10 cellular contexts compared by ENCODE assay signal in the genomic region with DNA sequence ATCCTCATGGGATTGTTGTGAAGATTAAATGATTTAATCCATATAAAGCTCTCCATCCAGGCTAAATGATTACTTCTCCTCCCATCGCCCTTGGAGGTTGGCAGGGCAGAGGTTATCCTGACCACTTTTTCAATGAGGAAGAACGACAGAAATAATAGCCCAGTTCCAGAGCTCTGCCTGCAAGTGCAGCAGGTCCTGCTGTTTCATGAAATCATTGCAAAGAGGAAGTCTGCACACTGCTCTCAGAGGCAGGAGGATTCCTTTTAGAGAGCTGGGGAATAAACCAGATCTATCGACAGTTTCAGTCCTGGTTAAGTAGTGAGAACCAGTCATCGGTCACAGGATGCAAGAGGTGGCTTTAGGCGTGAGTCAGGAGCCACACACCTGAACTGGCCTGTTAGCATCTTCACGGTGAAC. TPM values are rescaled to one million over a fixed set of nuclear protein-coding genes. Genes with fewer than 3 reads are reported as not detected.
DNase-seq lines count a peak whose midpoint lies in the region; ATAC-seq and TF ChIP-seq lines count a peak whose summit lies in the region.
"Had no signal": no experiment of that assay in that cellular context is flagged by ENCODE, and none has a peak within 500 bp of the region (broad histone marks: within the 10 kb centered on the region; RNA-seq: fewer than 3 reads in every experiment).

No MANE protein-coding gene starts in this region.

- H3K4me1 ChIP-seq in BE2C (no peaks in the 10 kb centered on the region), SK-N-SH (ENCODE audit: control insufficient read depth in 1 of 2, insufficient read depth in 2 of 2, low read depth in 1 of 2, low read length in 1 of 2) (peaks cover 0 to under 1% of the 10 kb centered on the region in 2 experiments; a peak in 1 of 4 replicates)

- TF ChIP-seq CTCF in GM10248 (IDR thresholded peaks at IDR 0.05; ENCODE audit: control extremely low read depth, extremely low read depth, low read depth, missing control alignments) (no peak), BE2C (IDR thresholded peaks at IDR 0.05; ENCODE audit: low read depth, low read length) (no peak), SK-N-SH (IDR thresholded peaks at IDR 0.05) (no peak)

- TF ChIP-seq EP300 in SK-N-SH (IDR thresholded peaks at IDR 0.05; ENCODE audit: borderline replicate concordance in 1 of 2, low read depth in 1 of 2, low read length in 1 of 2) = no peak

- DNase-seq in GM10248 (ENCODE audit: extremely low spot score) = peak; percentile 45
- DNase-seq in Kasumi-1 (lab: John Stamatoyannopoulos, UW) = peak; percentile 85
- no peak for DNase-seq in NCI-H69 (lab: John Stamatoyannopoulos, UW)
- no peak for DNase-seq in BE2C
- DNase-seq in iPS-NIHi7 (ENCODE audit: extremely low spot score) = no peak
- DNase-seq in SK-N-SH = no peak
- DNase-seq: activated CD8-positive, alpha-beta T cell treated with anti-CD3 and anti-CD28 coated beads for 36 hours had no signal

- H3F3A ChIP-seq in SK-N-SH (replicated peaks; ENCODE audit: insufficient read depth) = peaks cover 3% of the 10 kb centered on the region

- TF ChIP-seq RAD21 in SK-N-SH (IDR thresholded peaks at IDR 0.05; ENCODE audit: low read length) = no peak

- H2AFZ ChIP-seq in SK-N-SH (ENCODE audit: low read depth) = no peak overlapping the region

- H4K20me1 ChIP-seq in SK-N-SH (ENCODE audit: insufficient read depth) = no peaks in the 10 kb centered on the region

- no peaks in the 10 kb centered on the region for H3K9me2 ChIP-seq in SK-N-SH

- H3K4me3 ChIP-seq in BE2C (ENCODE audit: low read depth, low read length) (no peak overlapping the region), SK-N-SH (ENCODE audit: low read depth in 2 of 2, low read length in 1 of 2) (no peak overlapping the region)
- H3K4me3 ChIP-seq: suprapubic skin had no signal

- H3K27me3 ChIP-seq in layer of hippocampus (ENCODE audit: control insufficient read depth, insufficient read depth, low read length) = no peaks in the 10 kb centered on the region
- no peaks in the 10 kb centered on the region for H3K27me3 ChIP-seq in BE2C
- H3K27me3 ChIP-seq in SK-N-SH (ENCODE audit: insufficient read depth) = no peaks in the 10 kb centered on the region; the same call in 1 of the 2 replicates
- H3K27me3 ChIP-seq: suprapubic skin had no signal

- ATAC-seq in GM21515 (IDR thresholded peaks at IDR 0.05; ENCODE audit: unreplicated experiment) = peak; percentile 47
- ATAC-seq: activated CD8-positive, alpha-beta T cell treated with anti-CD3 and anti-CD28 coated beads for 36 hours had no signal

- CTCF ChIA-PET in GM10248 (lab: Yijun Ruan, JAX) (interaction anchor here (1.2 to 6.3 kb wide), 9 partner anchors 10 to 325 kb away, joined by 3 to 44 read pairs (median 5); a partner anchor contains a TSS), SK-N-SH (lab: Yijun Ruan, JAX) (interaction anchor here (1.0 to 6.0 kb wide), 5 partner anchors 13 to 445 kb away, joined by 3 to 47 read pairs (median 3); no protein-coding TSS in a partner anchor)

- 65% methylated on average over 6 of the region's 6 CpGs for WGBS in SK-N-SH (ENCODE audit: low lambda C conversion rate)

- H3K9me3 ChIP-seq in BE2C (no peaks in the 10 kb centered on the region), SK-N-SH (no peaks in the 10 kb centered on the region)
- H3K9me3 ChIP-seq: suprapubic skin had no signal

- POLR2A ChIA-PET in GM10248 (lab: Yijun Ruan, JAX) = no interaction called here
- POLR2A ChIA-PET in SK-N-SH (lab: Yijun Ruan, JAX) = interaction anchor here (0.8 kb wide), 1 partner anchor 14 kb away, joined by 4 read pairs; no protein-coding TSS in a partner anchor

- H3K27ac ChIP-seq in layer of hippocampus (ENCODE audit: low read depth, low read length) (peak overlapping the region; percentile 32), SK-N-SH (ENCODE audit: low read depth in 2 of 2, low read length in 1 of 2) (no peak overlapping the region)
- H3K27ac ChIP-seq: suprapubic skin had no signal

- H3K9ac ChIP-seq in SK-N-SH = no peak overlapping the region

- no peak overlapping the region for H3K4me2 ChIP-seq in SK-N-SH

- H3K36me3 ChIP-seq in BE2C (no peaks in the 10 kb centered on the region), SK-N-SH (replicated peaks in 1 of 2; ENCODE audit: control insufficient read depth in 1 of 2, insufficient read depth in 2 of 2, low read length in 1 of 2) (no peaks in the 10 kb centered on the region)
- H3K36me3 ChIP-seq: suprapubic skin had no signal

- no peaks in the 10 kb centered on the region for H3K79me2 ChIP-seq in SK-N-SH (ENCODE audit: insufficient read depth)

TF ChIP-seq in SK-N-SH, 30 proteins besides CTCF, POLR2A, EP300 and RAD21:
- TF ChIP-seq JUND (IDR thresholded peaks at IDR 0.05) = no peak
- TF ChIP-seq, protein P1, sequence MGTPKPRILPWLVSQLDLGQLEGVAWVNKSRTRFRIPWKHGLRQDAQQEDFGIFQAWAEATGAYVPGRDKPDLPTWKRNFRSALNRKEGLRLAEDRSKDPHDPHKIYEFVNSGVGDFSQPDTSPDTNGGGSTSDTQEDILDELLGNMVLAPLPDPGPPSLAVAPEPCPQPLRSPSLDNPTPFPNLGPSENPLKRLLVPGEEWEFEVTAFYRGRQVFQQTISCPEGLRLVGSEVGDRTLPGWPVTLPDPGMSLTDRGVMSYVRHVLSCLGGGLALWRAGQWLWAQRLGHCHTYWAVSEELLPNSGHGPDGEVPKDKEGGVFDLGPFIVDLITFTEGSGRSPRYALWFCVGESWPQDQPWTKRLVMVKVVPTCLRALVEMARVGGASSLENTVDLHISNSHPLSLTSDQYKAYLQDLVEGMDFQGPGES (IDR thresholded peaks at IDR 0.05; ENCODE audit: low read depth, low read length) = no peak
- TF ChIP-seq TAF1 (IDR thresholded peaks at IDR 0.05; ENCODE audit: borderline replicate concordance, low read depth, low read length) = no peak
- TF ChIP-seq MEF2A (IDR thresholded peaks at IDR 0.05; ENCODE audit: borderline replicate concordance, low read depth) = no peak

RNA-seq across cellular contexts. Expression of a gene that starts 25.0 kb away (rescaled TPM):
- polyA plus RNA-seq in BE2C (2012; ENCODE audit: insufficient read depth, insufficient read length, low read depth) = 0.28 TPM
- polyA plus RNA-seq in SK-N-SH (2012; rRNA removed) = 0.03 and 0.18 TPM in 2 replicates
- polyA plus RNA-seq in SK-N-SH (2012; cell fraction: cytosol; rRNA removed) = 0.03 and 0.05 TPM in 2 replicates
- 0.04 and 0.12 TPM in 2 replicates for polyA plus RNA-seq in SK-N-SH (2012; cell fraction: nucleus; rRNA removed)

RNA-seq across cellular contexts. Expression of a gene that starts 52.7 kb away (rescaled TPM):
- polyA plus RNA-seq in BE2C (2012; ENCODE audit: insufficient read depth, insufficient read length, low read depth) = 7.7 TPM
- polyA plus RNA-seq in SK-N-SH (2012; rRNA removed) = 3.8 and 4.6 TPM in 2 replicates
- polyA plus RNA-seq in SK-N-SH (2012; cell fraction: cytosol; rRNA removed) = 2.2 and 3.1 TPM in 2 replicates
- 3.6 and 4.6 TPM in 2 replicates for polyA plus RNA-seq in SK-N-SH (2012; cell fraction: nucleus; rRNA removed)

Comparison
In these comparisons a context has a peak if more than half of its experiments do, and no peak if none do; other contexts are left out.
1. DNase-seq: peak in GM10248 (single experiment) and Kasumi-1 (2 of 2); none in NCI-H69 (single experiment), BE2C (single experiment), iPS-NIHi7 (single experiment) and SK-N-SH (single experiment).